ENCODE assay signal across 21 cellular contexts in the genomic region with DNA sequence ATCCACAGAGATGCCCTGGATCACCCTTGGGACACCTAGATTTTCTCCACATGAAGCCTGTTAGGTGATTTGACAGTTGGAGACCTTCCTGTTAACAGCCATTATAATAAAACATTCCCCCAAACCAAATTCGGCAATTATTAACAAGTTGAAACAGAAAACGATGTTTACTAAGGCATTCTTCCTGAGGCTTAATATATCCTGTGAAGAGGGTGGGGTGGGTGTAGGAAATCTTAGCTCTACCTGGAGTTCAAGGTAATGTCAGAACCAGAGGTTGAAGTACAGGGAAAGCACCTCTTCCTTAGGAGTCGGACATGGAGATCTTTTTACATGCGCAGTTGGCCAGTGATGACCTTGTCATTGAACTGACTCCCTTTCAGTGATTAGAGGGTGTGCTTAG.
DNase-seq lines count a peak whose midpoint lies in the region; ATAC-seq, FAIRE-seq and TF ChIP-seq lines count a peak whose summit lies in the region.
"Had no signal": no experiment of that assay in that cellular context is flagged by ENCODE, and none has a peak within 500 bp of the region (broad histone marks: within the 10 kb centered on the region; RNA-seq: fewer than 3 reads in every experiment).

No MANE protein-coding gene starts in this region.

- intact Hi-C loops in left colon (cut with DNase I, micrococcal nuclease): no loop called here

- H3K4me3 ChIP-seq in bronchial epithelial cell (ENCODE audit: low read depth, low read length): no peak overlapping the region
- H3K4me3 ChIP-seq: GM23338 had no signal

- H3K27me3 ChIP-seq in bronchial epithelial cell (ENCODE audit: control insufficient read depth, insufficient read depth, low read length): no peaks in the 10 kb centered on the region
- H3K27me3 ChIP-seq: BE2C had no signal

- no peaks in the 10 kb centered on the region for H3K36me3 ChIP-seq in bronchial epithelial cell (ENCODE audit: control insufficient read depth, insufficient read depth, low read length)
- H3K36me3 ChIP-seq: BE2C had no signal

- TF ChIP-seq CTCF in bronchial epithelial cell (IDR thresholded peaks at IDR 0.05; ENCODE audit: insufficient read depth, low read length, severe bottlenecking) (no peak), neural crest cell (conservative IDR thresholded peaks at IDR 0.05) (no peak)

- ATAC-seq in left colon (peak; percentile 34), GM21717 (IDR thresholded peaks at IDR 0.05; ENCODE audit: unreplicated experiment) (no peak)

- DNase-seq in bronchial epithelial cell (ENCODE audit: low read depth): peak; percentile 58
- DNase-seq in left colon: no peak
- no peak for DNase-seq in neural crest cell (ENCODE audit: low read depth, low spot score)
- DNase-seq in COR-L47 (lab: John Stamatoyannopoulos, UW): no peak
- no peak for DNase-seq in GM19239 (ENCODE audit: insufficient read length, low spot score)
- DNase-seq: ACHN; BE2C; C1 segment of cervical spinal cord; Caco-2; CD4-positive, CD25-positive, alpha-beta regulatory T cell; CD8-positive, alpha-beta memory T cell; DMS153; DMS79; GDM1; HCEC 1CT had no signal

- H3K9me3 Mint-ChIP-seq in neural crest cell: no peaks in the 10 kb centered on the region

- H3K4me3 Mint-ChIP-seq in neural crest cell: no peak overlapping the region
- H3K4me3 Mint-ChIP-seq: CD4-positive, CD25-positive, alpha-beta regulatory T cell; GM23338 had no signal

- peak overlapping the region; percentile 47 for H3K27ac Mint-ChIP-seq in neural crest cell (ENCODE audit: unreplicated experiment)
- H3K27ac Mint-ChIP-seq: CD4-positive, CD25-positive, alpha-beta regulatory T cell; GM23338 had no signal

- H3K27me3 Mint-ChIP-seq in neural crest cell (ENCODE audit: low read depth): peaks cover 17% of the 10 kb centered on the region

- no peaks in the 10 kb centered on the region for H3K4me1 Mint-ChIP-seq in neural crest cell
- H3K4me1 Mint-ChIP-seq: CD4-positive, CD25-positive, alpha-beta regulatory T cell; CD8-positive, alpha-beta memory T cell; GM23338 had no signal

- no peaks in the 10 kb centered on the region for H3K36me3 Mint-ChIP-seq in neural crest cell (ENCODE audit: low read depth)
- H3K36me3 Mint-ChIP-seq: CD4-positive, CD25-positive, alpha-beta regulatory T cell; CD8-positive, alpha-beta memory T cell had no signal

- FAIRE-seq in bronchial epithelial cell (lab: Jason Lieb, UNC): no peak
- FAIRE-seq in GM19239 (lab: Jason Lieb, UNC): no peak
- FAIRE-seq: A204.1, GM12892, GM18507, H54 had no signal
